Comparison of ENCODE assay signal across 8 cellular contexts in genomic region chr1:2255420-2256369, GRCh38. TPM values are rescaled to one million over a fixed set of nuclear protein-coding genes. Genes with fewer than 3 reads are reported as not detected.
DNase-seq lines count a peak whose midpoint lies in the region; ATAC-seq and TF ChIP-seq lines count a peak whose summit lies in the region.

No MANE protein-coding gene starts in this region.

- no peak overlapping the region for H3K4me3 ChIP-seq in mucosa of rectum (ENCODE audit: low read length in 2 of 2)
- H3K4me3 ChIP-seq in suprapubic skin = no peak overlapping the region

- ATAC-seq in activated B cell treated with CpG ODN at 0.5 μM for 24 hours (ENCODE audit: low read depth) = peak; percentile 58
- no peak for ATAC-seq in HG02884 (IDR thresholded peaks at IDR 0.05; ENCODE audit: unreplicated experiment)

- 64% methylated on average over 5 of the region's 5 CpGs for WGBS in suprapubic skin

- peak overlapping the region; percentile 68 to 73 for H3K27ac ChIP-seq in mucosa of rectum (ENCODE audit: low read depth in 2 of 2, low read length in 2 of 2)
- H3K27ac ChIP-seq in suprapubic skin = peak overlapping the region; percentile 83

- no peak for TF ChIP-seq POLR2A in suprapubic skin (IDR thresholded peaks at IDR 0.05)

- H3K36me3 Mint-ChIP-seq in activated B cell treated with CpG ODN at 0.5 μM for 24 hours (ENCODE audit: low read depth) = peaks cover 18% of the 10 kb centered on the region

- CTCF ChIA-PET in activated B cell treated with CpG ODN at 0.5 μM for 24 hours (lab: Charles Lee) = interaction anchor here (1.4 to 1.7 kb wide), 2 partner anchors 60 to 126 kb away, joined by 5 read pairs; no protein-coding TSS in a partner anchor

- no peak for TF ChIP-seq EP300 in suprapubic skin (IDR thresholded peaks at IDR 0.05)

- peaks cover 0 to 3% of the 10 kb centered on the region in 2 donors for H3K36me3 ChIP-seq in mucosa of rectum (ENCODE audit: control insufficient read depth in 2 of 2, insufficient read depth in 2 of 2, low read length in 2 of 2)
- no peaks in the 10 kb centered on the region for H3K36me3 ChIP-seq in suprapubic skin

- H3K9ac ChIP-seq in mucosa of rectum (ENCODE audit: low read depth in 1 of 2, low read length in 2 of 2) = no peak overlapping the region

- TF ChIP-seq CTCF in activated B cell treated with CpG ODN at 0.5 μM for 24 hours (IDR thresholded peaks at IDR 0.05) = no peak
- no peak for TF ChIP-seq CTCF in suprapubic skin (IDR thresholded peaks at IDR 0.05)

- POLR2A ChIA-PET in activated B cell treated with CpG ODN at 0.5 μM for 24 hours (lab: Charles Lee) = interaction anchor here (0.6 to 2.4 kb wide), 14 partner anchors 14 to 136 kb away, joined by 3 to 31 read pairs (median 6); partner anchors contain the start of genes MORN1 and RER1

- no peak overlapping the region for H3K4me3 Mint-ChIP-seq in activated B cell treated with CpG ODN at 0.5 μM for 24 hours

- intact Hi-C loops in activated B cell treated with CpG ODN at 0.5 μM for 24 hours (cut with micrococcal nuclease) = loop anchor here (1.0 to 10.0 kb wide), 3 partner anchors 46 to 59 kb away; no protein-coding TSS in a partner anchor

- no peak overlapping the region for H3K27ac Mint-ChIP-seq in activated B cell treated with CpG ODN at 0.5 μM for 24 hours

- peak; percentile 72 for DNase-seq in SIG-M5 treated with dmso at 0.1 percent for 504 hours (lab: John Stamatoyannopoulos, UW; ENCODE audit: unreplicated experiment)
- no peak for DNase-seq in SIG-M5 (lab: John Stamatoyannopoulos, UW)
- DNase-seq in LHCN-M2 (ENCODE audit: low read depth) = peak; percentile 80
- peak; percentile 45 for DNase-seq in activated B cell treated with CpG ODN at 0.5 μM for 24 hours
- peak; percentile 89 for DNase-seq in central memory CD4-positive, alpha-beta T cell
- no peak for DNase-seq in suprapubic skin (ENCODE audit: low spot score in 2 of 2)

- H3K4me1 ChIP-seq in mucosa of rectum (ENCODE audit: control insufficient read depth in 2 of 2, insufficient read depth in 2 of 2, low read length in 2 of 2) = peaks cover 12 to 16% of the 10 kb centered on the region in 2 donors
- peaks cover 91% of the 10 kb centered on the region for H3K4me1 ChIP-seq in suprapubic skin

- no peaks in the 10 kb centered on the region for H3K27me3 Mint-ChIP-seq in activated B cell treated with CpG ODN at 0.5 μM for 24 hours

- peaks cover 0 to 6% of the 10 kb centered on the region in 2 donors for H3K9me3 ChIP-seq in mucosa of rectum (ENCODE audit: control insufficient read depth in 2 of 2, low read length in 2 of 2)
- no peaks in the 10 kb centered on the region for H3K9me3 ChIP-seq in suprapubic skin

- peaks cover 60% of the 10 kb centered on the region for H3K4me1 Mint-ChIP-seq in activated B cell treated with CpG ODN at 0.5 μM for 24 hours

- H3K9me3 Mint-ChIP-seq in activated B cell treated with CpG ODN at 0.5 μM for 24 hours = no peaks in the 10 kb centered on the region

- H3K27me3 ChIP-seq in mucosa of rectum (ENCODE audit: control insufficient read depth in 2 of 2, insufficient read depth in 2 of 2, low read length in 2 of 2) (no peaks in the 10 kb centered on the region), suprapubic skin (no peaks in the 10 kb centered on the region)

RNA-seq across cellular contexts. Expression of gene SKI, which starts 27.6 kb away (rescaled TPM):
- total RNA-seq in LHCN-M2 (2014; rRNA removed) (13.9 and 16.5 TPM in 2 replicates), activated B cell treated with CpG ODN at 0.5 μM for 24 hours (37.2 and 37.6 TPM in 2 replicates), suprapubic skin (10 to 100 TPM; 51.8 to 91.2 (median 68.1) TPM)
- 19.7 TPM for polyA plus RNA-seq in LHCN-M2 (2012)

Comparison
In these comparisons a context has a peak if more than half of its experiments do, and no peak if none do; other contexts are left out.
1. DNase-seq: peak in SIG-M5 treated with dmso at 0.1 percent for 504 hours (single experiment), LHCN-M2 (single experiment), activated B cell treated with CpG ODN at 0.5 μM for 24 hours (single experiment) and central memory CD4-positive, alpha-beta T cell (single experiment); none in SIG-M5 (single experiment) and suprapubic skin (0 of 2).